In genomic region chr11:67371549-67372231, GRCh38 we compare ENCODE assay signal across 8 cellular contexts. TPM values are rescaled to one million over a fixed set of nuclear protein-coding genes. Genes with fewer than 3 reads are reported as not detected.
DNase-seq lines count a peak whose midpoint lies in the region; ATAC-seq, FAIRE-seq and TF ChIP-seq lines count a peak whose summit lies in the region.

No MANE protein-coding gene starts in this region.

- H3K27me3 Mint-ChIP-seq in CD8-positive, alpha-beta memory T cell = peaks cover 0 to 5% of the 10 kb centered on the region in 2 donors
- no peaks in the 10 kb centered on the region for H3K27me3 Mint-ChIP-seq in activated B cell treated with CpG ODN at 0.5 μM for 24 hours

- H3K4me3 ChIP-seq in CD8-positive, alpha-beta memory T cell (ENCODE audit: low read length) = peak overlapping the region; percentile 34
- H3K4me3 ChIP-seq in fibroblast of pulmonary artery (replicated peaks; ENCODE audit: low read depth, low read length) (peak overlapping the region; percentile 64), neutrophil (ENCODE audit: low read depth in 1 of 2, low read length in 1 of 2) (peak overlapping the region; percentile 17 to 76)

- no peaks in the 10 kb centered on the region for H3K9me3 ChIP-seq in CD8-positive, alpha-beta memory T cell (ENCODE audit: low read length)
- no peaks in the 10 kb centered on the region for H3K9me3 ChIP-seq in neutrophil

- H3K9me3 Mint-ChIP-seq in CD8-positive, alpha-beta memory T cell = peaks cover 0 to 4% (median 0%) of the 10 kb centered on the region in 5 donors
- H3K9me3 Mint-ChIP-seq in activated B cell treated with CpG ODN at 0.5 μM for 24 hours = no peaks in the 10 kb centered on the region

- CTCF ChIA-PET in CD8-positive, alpha-beta memory T cell (lab: Charles Lee) = interaction anchor here (0.9 to 25.1 kb wide), 9 partner anchors 12 to 134 kb away, joined by 3 to 860 read pairs (median 4); partner anchors contain the start of genes PITPNM1 and POLD4
- CTCF ChIA-PET in activated B cell treated with CpG ODN at 0.5 μM for 24 hours (lab: Charles Lee) = interaction anchor here (1.1 to 22.6 kb wide), 7 partner anchors 10 to 104 kb away, joined by 3 to 735 read pairs (median 21); partner anchors contain the start of genes POLD4 and RAD9A

- TF ChIP-seq CTCF in activated B cell treated with CpG ODN at 0.5 μM for 24 hours (IDR thresholded peaks at IDR 0.05) = no peak
- TF ChIP-seq CTCF in fibroblast of pulmonary artery (IDR thresholded peaks at IDR 0.05; ENCODE audit: low read length, missing control alignments) = peak; percentile 53
- peak; percentile 46 for TF ChIP-seq CTCF in neutrophil (IDR thresholded peaks at IDR 0.05)

- peak overlapping the region; percentile 78 to 99 (median 92) for H3K27ac Mint-ChIP-seq in CD8-positive, alpha-beta memory T cell
- peak overlapping the region; percentile 87 for H3K27ac Mint-ChIP-seq in activated B cell treated with CpG ODN at 0.5 μM for 24 hours

- H3K4me3 Mint-ChIP-seq in CD8-positive, alpha-beta memory T cell = peak overlapping the region; percentile 82 to 95 (median 90)
- H3K4me3 Mint-ChIP-seq in activated B cell treated with CpG ODN at 0.5 μM for 24 hours = peak overlapping the region; percentile 90

- POLR2A ChIA-PET in CD8-positive, alpha-beta memory T cell (lab: Charles Lee) = interaction anchor here (1.4 to 3.2 kb wide), 3 partner anchors 9 to 18 kb away, joined by 5 to 15 read pairs (median 5); partner anchors contain the start of gene POLD4
- POLR2A ChIA-PET in activated B cell treated with CpG ODN at 0.5 μM for 24 hours (lab: Charles Lee) = interaction anchor here (0.5 to 26.4 kb wide), 14 partner anchors 5 to 1295 kb away, joined by 3 to 1307 read pairs (median 6); partner anchors contain the start of genes ANKRD13D, CLCF1, POLD4 and RAD9A

- peak; percentile 19 for ATAC-seq in activated B cell treated with CpG ODN at 0.5 μM for 24 hours (ENCODE audit: low read depth)
- no peak for ATAC-seq in GM21717 (IDR thresholded peaks at IDR 0.05; ENCODE audit: unreplicated experiment)
- ATAC-seq in HG02884 (IDR thresholded peaks at IDR 0.05; ENCODE audit: unreplicated experiment) = no peak

- H3K4me1 Mint-ChIP-seq in CD8-positive, alpha-beta memory T cell = peaks cover 55 to 84% (median 60%) of the 10 kb centered on the region in 3 donors
- H3K4me1 Mint-ChIP-seq in activated B cell treated with CpG ODN at 0.5 μM for 24 hours = peaks cover 69% of the 10 kb centered on the region

- peaks cover 60% of the 10 kb centered on the region for H3K4me1 ChIP-seq in CD8-positive, alpha-beta memory T cell (ENCODE audit: insufficient read depth, low read length)
- peaks cover 48 to 64% of the 10 kb centered on the region in 2 experiments for H3K4me1 ChIP-seq in neutrophil (ENCODE audit: control insufficient read depth in 1 of 2, insufficient read depth in 1 of 2, low read depth in 1 of 2, low read length in 1 of 2)

- DNase-seq in CD8-positive, alpha-beta memory T cell = peak in 2 of 5 donors; percentile 34 to 47
- DNase-seq in HTR-8/SVneo (ENCODE audit: insufficient read length, low spot score) = peak; percentile 76
- no peak for DNase-seq in activated B cell treated with CpG ODN at 0.5 μM for 24 hours
- peak; percentile 61 for DNase-seq in fibroblast of pulmonary artery (ENCODE audit: low read depth)
- no peak for DNase-seq in stimulated activated CD4-positive, alpha-beta T cell treated with anti-CD3 and anti-CD28 coated beads, Interleukin-2, amount 100 ng/mL, for 24 hours

- intact Hi-C loops in activated B cell treated with CpG ODN at 0.5 μM for 24 hours (cut with micrococcal nuclease) = no loop called here

- peak; percentile 97 for FAIRE-seq in HTR-8/SVneo (lab: Jason Lieb, UNC)

- H3K27me3 ChIP-seq in CD8-positive, alpha-beta memory T cell (ENCODE audit: insufficient read depth, low read length, poor library complexity, severe bottlenecking) = peaks cover 3% of the 10 kb centered on the region
- H3K27me3 ChIP-seq in neutrophil = peaks cover 12% of the 10 kb centered on the region

- no peaks in the 10 kb centered on the region for H3K36me3 ChIP-seq in CD8-positive, alpha-beta memory T cell (ENCODE audit: insufficient read depth, low read length)
- no peaks in the 10 kb centered on the region for H3K36me3 ChIP-seq in neutrophil

- H3K27ac ChIP-seq in CD8-positive, alpha-beta memory T cell (ENCODE audit: low read depth, low read length) = peak overlapping the region; percentile 24
- H3K27ac ChIP-seq in neutrophil = peak overlapping the region; percentile 82

- H3K36me3 Mint-ChIP-seq in CD8-positive, alpha-beta memory T cell = peaks cover 0 to 7% (median 0%) of the 10 kb centered on the region in 3 donors
- H3K36me3 Mint-ChIP-seq in activated B cell treated with CpG ODN at 0.5 μM for 24 hours (ENCODE audit: low read depth) = peaks cover 29% of the 10 kb centered on the region

RNA-seq across cellular contexts. Expression of gene CLCF1, which starts 1.7 kb away (rescaled TPM):
- 1 to 10 TPM; 3.5 to 4.2 TPM for total RNA-seq in CD8-positive, alpha-beta memory T cell
- polyA plus RNA-seq in CD8-positive, alpha-beta memory T cell = 4.6 TPM
- 28.2 and 30.7 TPM in 2 replicates for total RNA-seq in activated B cell treated with CpG ODN at 0.5 μM for 24 hours

RNA-seq across cellular contexts. Expression of gene POLD4, which starts 18.3 kb away (rescaled TPM):
- 10 to 100 TPM; 32.3 to 37.8 TPM for total RNA-seq in CD8-positive, alpha-beta memory T cell
- polyA plus RNA-seq in CD8-positive, alpha-beta memory T cell = 91.2 TPM
- 166 and 169 TPM in 2 replicates for total RNA-seq in activated B cell treated with CpG ODN at 0.5 μM for 24 hours

RNA-seq across cellular contexts. Expression of gene RAD9A, which starts 20.1 kb away (rescaled TPM):
- 10 to 100 TPM; 36.8 to 38.8 TPM for total RNA-seq in CD8-positive, alpha-beta memory T cell
- 9.4 TPM for polyA plus RNA-seq in CD8-positive, alpha-beta memory T cell
- total RNA-seq in activated B cell treated with CpG ODN at 0.5 μM for 24 hours = 30.4 and 35.2 TPM in 2 replicates

RNA-seq across cellular contexts. Expression of gene PPP1CA, which starts 30.0 kb away (rescaled TPM):
- 100 to 1,000 TPM; 338 to 357 TPM for total RNA-seq in CD8-positive, alpha-beta memory T cell
- polyA plus RNA-seq in CD8-positive, alpha-beta memory T cell = 564 TPM
- 349 and 354 TPM in 2 replicates for total RNA-seq in activated B cell treated with CpG ODN at 0.5 μM for 24 hours

RNA-seq across cellular contexts. Expression of gene TBC1D10C, which starts 32.2 kb away (rescaled TPM):
- total RNA-seq in CD8-positive, alpha-beta memory T cell = 100 to 1,000 TPM; 102 to 105 TPM
- polyA plus RNA-seq in CD8-positive, alpha-beta memory T cell = 331 TPM
- total RNA-seq in activated B cell treated with CpG ODN at 0.5 μM for 24 hours = 158 and 163 TPM in 2 replicates

Comparison
In these comparisons a context has a peak if more than half of its experiments do, and no peak if none do; other contexts are left out.
1. DNase-seq: peak in HTR-8/SVneo (single experiment) and fibroblast of pulmonary artery (single experiment); none in activated B cell treated with CpG ODN at 0.5 μM for 24 hours (single experiment) and stimulated activated CD4-positive, alpha-beta T cell treated with anti-CD3 and anti-CD28 coated beads, Interleukin-2, amount 100 ng/mL, for 24 hours (0 of 2).
2. Peak in every context shown above with its lines, with median percentiles within 50 percentile points of each other: H3K4me3 ChIP-seq.